ENCODE assay signal across 1 cellular context in the genomic region with DNA sequence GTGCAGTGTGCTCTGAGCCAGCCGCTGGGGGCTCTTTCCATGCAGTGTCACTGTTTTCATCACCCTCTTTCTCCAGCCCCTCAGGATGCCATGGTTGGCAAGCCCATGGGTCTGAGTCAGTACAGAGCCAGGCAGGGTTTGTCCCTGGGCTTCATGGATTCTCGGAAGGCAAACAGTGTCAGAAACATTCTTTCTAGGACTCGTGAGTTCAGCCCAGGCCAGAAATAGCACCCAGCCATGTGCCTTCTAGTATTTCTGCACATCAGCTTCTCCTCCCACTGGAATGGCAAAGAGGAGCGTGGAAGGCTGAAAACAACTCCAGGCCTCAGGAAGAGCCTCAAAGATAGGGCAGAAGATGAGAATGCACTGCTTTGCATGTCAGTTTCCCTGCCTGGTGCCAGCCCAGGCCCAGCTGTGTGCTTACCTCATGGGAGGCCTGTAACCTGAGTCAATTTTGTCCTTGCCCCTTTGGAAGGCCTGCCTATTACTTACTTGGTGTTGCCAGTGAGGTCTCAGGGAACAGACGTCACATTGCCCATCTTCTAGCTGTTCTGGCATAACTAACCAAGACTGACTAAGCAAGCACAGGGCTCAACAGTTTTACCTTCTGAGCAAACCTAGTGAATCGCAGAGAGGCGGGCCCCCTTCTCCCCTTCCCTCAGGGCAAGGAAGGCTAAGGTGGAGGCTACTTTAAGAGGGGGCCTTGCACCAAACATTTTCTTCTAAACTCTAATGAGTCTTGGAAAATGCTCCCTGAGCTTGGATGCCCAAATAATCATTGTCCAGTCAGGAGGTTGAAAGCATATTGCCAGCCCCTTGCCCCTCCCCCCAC.
A peak's percentile ranks its signal among the peaks of the same experiment; 100 is the strongest.
TF ChIP-seq lines count a peak whose summit lies in the region.

No MANE protein-coding gene starts in this region.

TF ChIP-seq in HepG2, 621 proteins besides CTCF, POLR2A, EP300 and RAD21:
- peak; percentile 90 for TF ChIP-seq BCL6 (CRISPR knock-in tag; IDR thresholded peaks at IDR 0.05)
- TF ChIP-seq ZMYM4 (CRISPR knock-in tag; IDR thresholded peaks at IDR 0.05): no peak
